Comparison of ENCODE assay signal across 8 cellular contexts in the genomic region with DNA sequence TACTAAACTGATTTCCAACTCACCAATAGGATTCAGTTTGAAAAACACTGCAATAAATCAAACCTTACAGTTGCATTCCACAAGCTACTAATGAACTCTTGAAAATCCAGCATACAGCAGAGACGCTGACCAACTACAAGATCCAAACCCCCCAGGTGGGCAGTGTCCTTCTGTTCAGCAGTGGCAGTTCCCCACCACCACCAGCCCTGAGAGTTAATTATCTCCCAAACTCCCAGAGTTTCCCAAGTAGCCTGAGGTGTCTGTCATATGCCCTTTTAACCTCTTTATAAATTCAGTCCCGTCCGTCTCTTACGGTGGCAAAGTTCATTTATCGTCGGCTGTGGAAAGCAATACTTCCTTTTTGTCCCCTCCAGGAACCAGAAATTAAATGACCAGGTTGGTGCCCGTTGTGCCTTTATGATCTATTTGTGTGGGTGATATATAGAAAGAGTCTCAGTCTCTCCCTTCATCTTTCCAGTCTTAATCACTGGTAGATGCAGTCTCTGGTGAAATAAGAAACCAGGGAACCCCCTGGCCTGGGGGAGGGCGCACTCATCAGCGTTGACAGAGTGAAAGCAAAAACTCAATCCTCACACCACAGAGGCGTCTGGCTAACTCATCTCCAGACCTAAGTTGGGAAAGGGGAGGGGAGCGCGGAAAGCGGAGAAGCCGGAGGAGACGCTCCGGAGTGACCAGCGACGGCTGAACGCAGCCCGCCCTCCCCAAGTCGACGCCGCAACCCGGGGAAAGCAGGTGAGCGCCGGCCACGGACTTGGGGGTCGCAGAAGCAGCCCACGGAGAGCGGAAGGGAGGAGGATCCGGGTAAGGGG. TPM values are rescaled to one million over a fixed set of nuclear protein-coding genes. Genes with fewer than 3 reads are reported as not detected.
A peak's percentile ranks its signal among the peaks of the same experiment; 100 is the strongest.
DNase-seq lines count a peak whose midpoint lies in the region; ATAC-seq and TF ChIP-seq lines count a peak whose summit lies in the region.

No MANE protein-coding gene starts in this region.

- H3K27me3 ChIP-seq in HAP-1 (ENCODE audit: low read depth): no peaks in the 10 kb centered on the region
- H3K27me3 ChIP-seq in lung (ENCODE audit: control insufficient read depth, insufficient read depth): no peaks in the 10 kb centered on the region

- peak; percentile 38 for ATAC-seq in lung (ENCODE audit: insufficient read depth, low FRiP score)

- H3K36me3 ChIP-seq in HAP-1 (replicated peaks) (peaks cover 7% of the 10 kb centered on the region), lung (ENCODE audit: control insufficient read depth in 2 of 2, insufficient read depth in 2 of 2, low read length in 2 of 2) (no peaks in the 10 kb centered on the region)

- H3K9me3 ChIP-seq in HAP-1: no peaks in the 10 kb centered on the region
- H3K9me3 ChIP-seq in lung (ENCODE audit: control insufficient read depth in 2 of 2, insufficient read depth in 1 of 2, low read length in 1 of 2): no peaks in the 10 kb centered on the region

- 2% methylated on average over 30 to 31 of the region's 31 CpGs for WGBS in lung, 2 donors

- peaks cover 40% of the 10 kb centered on the region for H3K4me1 ChIP-seq in HAP-1
- peaks cover 7 to 18% of the 10 kb centered on the region in 2 donors for H3K4me1 ChIP-seq in lung (ENCODE audit: control insufficient read depth in 2 of 2, insufficient read depth in 2 of 2, low read length in 2 of 2)

- peak overlapping the region; percentile 68 for H3K4me3 ChIP-seq in GM12864 (ENCODE audit: low read depth, low read length)
- H3K4me3 ChIP-seq in HAP-1: peak overlapping the region; percentile 82
- H3K4me3 ChIP-seq in lung: peak overlapping the region; percentile 77

- in situ Hi-C loops in HAP-1 (cut with MboI; ENCODE audit: low sequenced_read_pairs): no loop called here

- TF ChIP-seq CTCF in GM12864 (IDR thresholded peaks at IDR 0.05; ENCODE audit: low read depth, low read length, missing control alignments) (no peak), lung (IDR thresholded peaks at IDR 0.05; ENCODE audit: control extremely low read depth, extremely low read depth) (no peak)

- peak; percentile 24 for DNase-seq in GM12864 (ENCODE audit: low read depth)
- peak; percentile 39 to 72 for DNase-seq in HAP-1 (ENCODE audit: low spot score in 2 of 2)
- DNase-seq in MV-4-11 (lab: John Stamatoyannopoulos, UW): peak; percentile 30
- DNase-seq in activated CD4-positive, alpha-beta T cell treated with anti-CD3 and anti-CD28 coated beads, Interleukin-2, amount 50 U/mL, for 24 hours (ENCODE audit: low read depth in 1 of 2, low spot score in 1 of 2): peak; percentile 69 to 82
- DNase-seq in ecto neural progenitor cell (ENCODE audit: low spot score): peak; percentile 80
- no peak for DNase-seq in lung (ENCODE audit: low spot score)
- DNase-seq in stimulated activated CD8-positive, alpha-beta memory T cell treated with anti-CD3 and anti-CD28 coated beads, Interleukin-12 subunit alpha, Interleukin-12 subunit beta, amount 100 ng/mL, for 4 hours (ENCODE audit: low read depth): peak; percentile 62
- DNase-seq in DMS114 treated with DMSO at 0.1 percent for 48 hours (lab: John Stamatoyannopoulos, UW; ENCODE audit: unreplicated experiment): no peak

- peak overlapping the region; percentile 62 to 93 for H3K27ac ChIP-seq in lung (ENCODE audit: low read depth in 1 of 2, low read length in 1 of 2)

RNA-seq across cellular contexts. Expression of a gene that starts 0.7 kb away (rescaled TPM):
- 10 to 100 TPM; 70.8 to 90.2 TPM for total RNA-seq in lung
- 100 to 1,000 TPM; 112 to 219 TPM for polyA plus RNA-seq in lung

RNA-seq across cellular contexts. Expression of a gene that starts 0.8 kb away (rescaled TPM):
- 10 to 100 TPM; 93.1 to 94.5 TPM for total RNA-seq in lung
- polyA plus RNA-seq in lung: 10 to 100 TPM; 49.0 to 83.6 TPM

RNA-seq across cellular contexts. Expression of a gene that starts 32.1 kb away (rescaled TPM):
- under 1 TPM in 1 of 2 donors, not detected in 1; 0.15 TPM for total RNA-seq in lung
- under 1 TPM; 0.07 to 0.30 TPM for polyA plus RNA-seq in lung

Comparison
In these comparisons a context has a peak if more than half of its experiments do, and no peak if none do; other contexts are left out.
1. DNase-seq: peak in GM12864 (single experiment), HAP-1 (2 of 2), MV-4-11 (single experiment), activated CD4-positive, alpha-beta T cell treated with anti-CD3 and anti-CD28 coated beads, Interleukin-2, amount 50 U/mL, for 24 hours (2 of 2), ecto neural progenitor cell (single experiment) and stimulated activated CD8-positive, alpha-beta memory T cell treated with anti-CD3 and anti-CD28 coated beads, Interleukin-12 subunit alpha, Interleukin-12 subunit beta, amount 100 ng/mL, for 4 hours (single experiment); none in lung (single experiment) and DMS114 treated with DMSO at 0.1 percent for 48 hours (single experiment).
2. Peak in every context shown above with its lines, with median percentiles within 50 percentile points of each other: H3K4me3 ChIP-seq.